28 cellular contexts compared by ENCODE assay signal in the genomic region with DNA sequence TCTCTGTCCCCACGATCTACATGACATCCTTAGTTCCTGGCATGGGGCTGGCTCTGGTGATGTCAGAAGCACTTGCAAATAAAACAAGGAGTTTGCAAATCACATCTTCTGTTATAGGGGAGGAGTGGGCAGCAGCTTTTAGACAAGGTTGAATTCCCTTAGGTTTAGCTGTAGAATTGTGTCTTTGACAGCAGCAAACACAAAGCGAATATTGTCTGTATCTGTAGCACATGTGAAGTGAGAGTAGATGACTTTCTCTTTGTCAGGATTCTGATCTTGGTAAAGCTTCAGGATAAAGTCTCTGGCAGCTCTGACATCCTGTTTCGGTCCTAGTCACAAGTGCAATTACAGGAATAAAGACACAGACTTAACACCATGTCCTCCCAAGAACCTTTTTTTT.
"Had no signal": no experiment of that assay in that cellular context is flagged by ENCODE, and none has a peak within 500 bp of the region (broad histone marks: within the 10 kb centered on the region; RNA-seq: fewer than 3 reads in every experiment).

No MANE protein-coding gene starts in this region.

- ATAC-seq: activated naive CD4-positive, alpha-beta T cell treated with anti-CD3 and anti-CD28 coated beads, Interleukin-2, amount 50 U/mL, for 72 hours; activated naive CD8-positive, alpha-beta T cell treated with anti-CD3 and anti-CD28 coated beads, Interleukin-2, amount 50 U/mL, for 24 hours; activated T-cell treated with anti-CD3 and anti-CD28 coated beads, Interleukin-2, amount 50 U/mL, for 4 hours; activated T-cell treated with anti-CD3 and anti-CD28 coated beads, Interleukin-2, amount 50 U/mL, for 72 hours; activated T-helper 17 cell treated with anti-CD3 and anti-CD28 coated beads, Interleukin-2, amount 50 U/mL, for 72 hours; body of pancreas had no signal

- DNase-seq: activated effector memory CD4-positive, alpha-beta T cell treated with anti-CD3 and anti-CD28 coated beads, Interleukin-2, amount 50 U/mL, for 16 hours; activated effector memory CD4-positive, alpha-beta T cell treated with Interleukin-2 at 50 U/mL for 16 hours; activated gamma-delta T cell; activated gamma-delta T cell treated with Interleukin-2 at 50 U/mL for 16 hours; activated naive CD4-positive, alpha-beta T cell; activated naive CD4-positive, alpha-beta T cell treated with anti-CD3 and anti-CD28 coated beads for 36 hours; activated naive CD4-positive, alpha-beta T cell treated with anti-CD3 and anti-CD28 coated beads, Interleukin-2, amount 10 ng/mL, durations not matched to agents 7 days and 5 days; activated naive CD4-positive, alpha-beta T cell treated with anti-CD3 and anti-CD28 coated beads, Interleukin-2, amount 50 U/mL, for 16 hours; activated naive CD4-positive, alpha-beta T cell treated with Interleukin-2 at 50 U/mL for 16 hours; activated naive CD8-positive, alpha-beta T cell treated with anti-CD3 and anti-CD28 coated beads for 36 hours; activated naive CD8-positive, alpha-beta T cell treated with anti-CD3 and anti-CD28 coated beads, Interleukin-2, amount 10 ng/mL, durations not matched to agents 7 days and 5 days; activated naive CD8-positive, alpha-beta T cell treated with anti-CD3 and anti-CD28 coated beads, Interleukin-2, amount 50 U/mL, for 24 hours; activated T-cell treated with anti-CD3 and anti-CD28 coated beads, Interleukin-2, amount 50 U/mL, for 24 hours; activated T-cell treated with anti-CD3 and anti-CD28 coated beads, Interleukin-2, amount 50 U/mL, for 4 hours; activated T-cell treated with anti-CD3 and anti-CD28 coated beads, Interleukin-2, amount 50 U/mL, for 48 hours; activated T-cell treated with anti-CD3 and anti-CD28 coated beads, Interleukin-2, amount 50 U/mL, for 72 hours; adrenal gland; amniotic stem cell; amygdala; anterior cingulate cortex; aorta; body of pancreas; brain microvascular endothelial cell; caudate nucleus; central memory CD4-positive, alpha-beta T cell; cerebellar nuclear complex had no signal
